ENCODE assay signal across 10 cellular contexts in the genomic region with DNA sequence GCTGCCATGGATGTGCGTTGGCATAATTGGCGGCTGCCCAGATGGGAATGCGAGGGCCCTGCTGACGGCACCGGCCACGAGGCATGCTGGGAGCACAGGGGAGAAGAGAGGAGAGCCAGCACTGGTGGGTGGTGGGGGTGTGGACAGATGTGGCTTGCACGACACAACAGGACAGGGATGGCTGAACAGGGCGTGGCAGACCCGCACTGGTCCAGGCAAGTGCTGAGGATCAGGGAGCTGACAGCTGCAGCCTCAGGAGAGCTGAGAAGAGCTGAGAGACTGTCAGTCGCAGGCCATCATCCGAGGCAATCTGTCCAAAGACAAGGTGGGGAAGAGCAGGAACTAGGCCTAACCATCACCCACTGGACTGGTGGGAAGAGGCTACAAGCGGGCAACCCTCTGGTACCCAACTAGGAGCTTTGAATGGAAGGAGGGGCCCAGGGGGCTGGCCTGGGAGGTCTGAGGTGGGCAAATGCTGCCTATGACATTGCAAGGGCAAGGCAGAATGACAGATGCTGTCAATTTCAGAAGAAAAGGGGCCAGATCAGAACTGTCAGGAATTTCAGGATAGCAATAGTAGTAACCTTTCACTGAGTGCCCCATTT. TPM values are rescaled to one million over a fixed set of nuclear protein-coding genes. Genes with fewer than 3 reads are reported as not detected.
A peak's percentile ranks its signal among the peaks of the same experiment; 100 is the strongest.
DNase-seq lines count a peak whose midpoint lies in the region; ATAC-seq and TF ChIP-seq lines count a peak whose summit lies in the region.
"Had no signal": no experiment of that assay in that cellular context is flagged by ENCODE, and none has a peak within 500 bp of the region (broad histone marks: within the 10 kb centered on the region; RNA-seq: fewer than 3 reads in every experiment).

No MANE protein-coding gene starts in this region.

- intact Hi-C loops in cardiac septum (cut with DNase I) = loop anchor here (5.0 to 10.0 kb wide), 2 partner anchors 120 to 263 kb away; a partner anchor contains a TSS
- intact Hi-C loops in mucosa of descending colon (cut with DNase I, micrococcal nuclease) = no loop called here

- H3K27ac ChIP-seq in skeletal muscle tissue (ENCODE audit: low read depth, low read length) = no peak overlapping the region

- H3K4me1 ChIP-seq in skeletal muscle tissue (ENCODE audit: control insufficient read depth in 3 of 3, insufficient read depth in 3 of 3, low read length in 3 of 3) (peaks cover 34 to 66% (median 42%) of the 10 kb centered on the region in 3 donors), mucosa of descending colon (ENCODE audit: low read depth) (peaks cover 19% of the 10 kb centered on the region)

- no peak overlapping the region for H3K4me3 ChIP-seq in skeletal muscle tissue (ENCODE audit: low read length in 3 of 3)
- H3K4me3 ChIP-seq in mucosa of descending colon = no peak overlapping the region

- no peak overlapping the region for H3K27ac Mint-ChIP-seq in activated CD4-positive, alpha-beta T cell treated with anti-CD3 and anti-CD28 coated beads, Interleukin-2, amount 10 ng/mL, durations not matched to agents 7 days and 5 days
- H3K27ac Mint-ChIP-seq in glutamatergic neuron (ENCODE audit: unreplicated experiment) = peak overlapping the region; percentile 3

- peaks cover 23 to 28% (median 24%) of the 10 kb centered on the region in 3 donors for H3K36me3 ChIP-seq in skeletal muscle tissue (ENCODE audit: control insufficient read depth in 3 of 3, insufficient read depth in 3 of 3, low read length in 3 of 3)
- peaks cover 4% of the 10 kb centered on the region for H3K36me3 ChIP-seq in mucosa of descending colon (ENCODE audit: low read depth)

- ATAC-seq in GM19328 (IDR thresholded peaks at IDR 0.05; ENCODE audit: unreplicated experiment) = no peak
- no peak for ATAC-seq in mucosa of descending colon

- peaks cover 40% of the 10 kb centered on the region for H3K36me3 Mint-ChIP-seq in activated CD4-positive, alpha-beta T cell treated with anti-CD3 and anti-CD28 coated beads, Interleukin-2, amount 10 ng/mL, durations not matched to agents 7 days and 5 days (ENCODE audit: low read depth)
- no peaks in the 10 kb centered on the region for H3K36me3 Mint-ChIP-seq in glutamatergic neuron (ENCODE audit: unreplicated experiment)

- CTCF ChIA-PET in activated CD4-positive, alpha-beta T cell treated with anti-CD3 and anti-CD28 coated beads, Interleukin-2, amount 10 ng/mL, durations not matched to agents 7 days and 5 days (lab: Charles Lee) = no interaction called here

- H3K27me3 Mint-ChIP-seq in activated CD4-positive, alpha-beta T cell treated with anti-CD3 and anti-CD28 coated beads, Interleukin-2, amount 10 ng/mL, durations not matched to agents 7 days and 5 days = no peaks in the 10 kb centered on the region
- H3K27me3 Mint-ChIP-seq in glutamatergic neuron (ENCODE audit: unreplicated experiment) = peaks cover 13% of the 10 kb centered on the region

- H3K4me3 Mint-ChIP-seq in activated CD4-positive, alpha-beta T cell treated with anti-CD3 and anti-CD28 coated beads, Interleukin-2, amount 10 ng/mL, durations not matched to agents 7 days and 5 days = peak overlapping the region; percentile 96
- H3K4me3 Mint-ChIP-seq in glutamatergic neuron (ENCODE audit: unreplicated experiment) = peak overlapping the region; percentile 93

- no peaks in the 10 kb centered on the region for H3K27me3 ChIP-seq in skeletal muscle tissue (ENCODE audit: control insufficient read depth in 3 of 3, insufficient read depth in 3 of 3, low read length in 3 of 3)
- H3K27me3 ChIP-seq: tibial artery had no signal

- H3K9me3 ChIP-seq in skeletal muscle tissue (ENCODE audit: control insufficient read depth in 3 of 3, low read length in 3 of 3) (no peaks in the 10 kb centered on the region), mucosa of descending colon (no peaks in the 10 kb centered on the region)
- H3K9me3 ChIP-seq: tibial artery had no signal

- no peaks in the 10 kb centered on the region for H3K9me3 Mint-ChIP-seq in activated CD4-positive, alpha-beta T cell treated with anti-CD3 and anti-CD28 coated beads, Interleukin-2, amount 10 ng/mL, durations not matched to agents 7 days and 5 days
- H3K9me3 Mint-ChIP-seq in glutamatergic neuron (ENCODE audit: unreplicated experiment) = peaks cover 8% of the 10 kb centered on the region

- TF ChIP-seq CTCF in glutamatergic neuron (IDR thresholded peaks at IDR 0.05; ENCODE audit: partially characterized antibody, unreplicated experiment) (no peak), mucosa of descending colon (IDR thresholded peaks at IDR 0.05) (no peak)

- no peak for DNase-seq in activated CD4-positive, alpha-beta T cell treated with anti-CD3 and anti-CD28 coated beads, Interleukin-2, amount 10 ng/mL, durations not matched to agents 7 days and 5 days
- no peak for DNase-seq in activated CD4-positive, alpha-beta T cell treated with anti-CD3 and anti-CD28 coated beads for 4 hours
- DNase-seq in SW480 (ENCODE audit: low spot score) (peak; percentile 32), glutamatergic neuron (peak; percentile 17), cardiac septum (ENCODE audit: low spot score) (no peak), mucosa of descending colon (no peak)
- DNase-seq: KBM-7 had no signal

- peaks cover 43% of the 10 kb centered on the region for H3K4me1 Mint-ChIP-seq in activated CD4-positive, alpha-beta T cell treated with anti-CD3 and anti-CD28 coated beads, Interleukin-2, amount 10 ng/mL, durations not matched to agents 7 days and 5 days
- peaks cover 18% of the 10 kb centered on the region for H3K4me1 Mint-ChIP-seq in glutamatergic neuron (ENCODE audit: low read depth, unreplicated experiment)

- POLR2A ChIA-PET in activated CD4-positive, alpha-beta T cell treated with anti-CD3 and anti-CD28 coated beads, Interleukin-2, amount 10 ng/mL, durations not matched to agents 7 days and 5 days (lab: Charles Lee) = no interaction called here

- H3K9ac ChIP-seq in skeletal muscle tissue (ENCODE audit: low read depth in 1 of 3, low read length in 3 of 3) = peak overlapping the region in 2 of 3 donors; percentile 59 to 98

RNA-seq across cellular contexts. Expression of a gene that starts 2.4 kb away (rescaled TPM):
- total RNA-seq in activated CD4-positive, alpha-beta T cell treated with anti-CD3 and anti-CD28 coated beads, Interleukin-2, amount 10 ng/mL, durations not matched to agents 7 days and 5 days = 1 to 10 TPM; 5.3 to 7.3 TPM
- total RNA-seq in glutamatergic neuron (ENCODE audit: unreplicated experiment) (5.0 TPM), skeletal muscle tissue (4.7 TPM), cardiac septum (2.0 TPM), mucosa of descending colon (1 to 10 TPM; 2.7 to 4.7 (median 3.4) TPM)

RNA-seq across cellular contexts. Expression of a gene that starts 2.4 kb away (rescaled TPM):
- 10 to 100 TPM; 21.4 to 21.5 TPM for total RNA-seq in activated CD4-positive, alpha-beta T cell treated with anti-CD3 and anti-CD28 coated beads, Interleukin-2, amount 10 ng/mL, durations not matched to agents 7 days and 5 days
- total RNA-seq in glutamatergic neuron (ENCODE audit: unreplicated experiment) (12.1 TPM), skeletal muscle tissue (9.4 TPM), cardiac septum (6.3 TPM), mucosa of descending colon (10 to 100 TPM; 10.1 to 12.2 (median 11.9) TPM)

Comparison
In these comparisons a context has a peak if more than half of its experiments do, and no peak if none do; other contexts are left out.
1. DNase-seq: peak in SW480 (single experiment) and glutamatergic neuron (single experiment); none in activated CD4-positive, alpha-beta T cell treated with anti-CD3 and anti-CD28 coated beads, Interleukin-2, amount 10 ng/mL, durations not matched to agents 7 days and 5 days (single experiment), activated CD4-positive, alpha-beta T cell treated with anti-CD3 and anti-CD28 coated beads for 4 hours (0 of 2), cardiac septum (single experiment) and mucosa of descending colon (0 of 3).